Comparison of ENCODE assay signal across 20 cellular contexts in the genomic region with DNA sequence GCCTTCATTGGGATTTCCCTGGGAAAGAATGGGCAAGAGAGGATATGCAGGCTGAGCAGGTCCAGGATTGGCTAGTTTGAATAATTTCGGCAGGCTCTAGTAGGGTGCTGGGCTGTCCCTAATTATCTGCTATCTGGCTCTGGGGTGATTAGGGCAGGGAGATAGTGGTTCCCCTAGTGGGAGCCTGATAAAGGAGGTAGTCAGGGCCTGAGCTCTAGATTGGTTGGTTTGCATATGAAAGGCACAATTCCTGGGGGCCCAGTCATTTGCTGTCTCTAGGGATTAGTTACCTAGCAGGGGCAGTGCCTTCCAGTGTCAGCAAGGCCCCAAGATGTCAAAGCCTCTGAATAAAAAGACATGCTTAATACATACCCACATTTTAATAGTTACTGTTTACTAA.
"Had no signal": no experiment of that assay in that cellular context is flagged by ENCODE, and none has a peak within 500 bp of the region (broad histone marks: within the 10 kb centered on the region; RNA-seq: fewer than 3 reads in every experiment).

No MANE protein-coding gene starts in this region.

- H3K4me3 Mint-ChIP-seq: activated CD4-positive, alpha-beta T cell treated with anti-CD3 and anti-CD28 coated beads, Interleukin-2, amount 10 ng/mL, durations not matched to agents 7 days and 5 days; activated CD8-positive, alpha-beta T cell treated with anti-CD3 and anti-CD28 coated beads, Interleukin-2, amount 10 ng/mL, durations not matched to agents 7 days and 5 days; activated naive CD4-positive, alpha-beta T cell treated with anti-CD3 and anti-CD28 coated beads for 36 hours; activated T-cell treated with anti-CD3 and anti-CD28 coated beads, Interleukin-2, amount 50 U/mL, for 4 hours; central memory CD8-positive, alpha-beta T cell; stimulated activated effector memory CD8-positive, alpha-beta T cell treated with anti-CD3 and anti-CD28 coated beads, Interleukin-12 subunit alpha, Interleukin-12 subunit beta, amount 100 ng/mL, for 72 hours; T-helper 2 cell treated with Interferon-gamma antibody and Interleukin-4, amounts not matched to agents 5 μg/mL and 100 μg/mL, for 36 hours had no signal

- ATAC-seq: activated CD8-positive, alpha-beta T cell treated with anti-CD3 and anti-CD28 coated beads, Interleukin-2, amount 10 ng/mL, durations not matched to agents 7 days and 5 days; activated T-cell treated with anti-CD3 and anti-CD28 coated beads, Interleukin-2, amount 50 U/mL, for 4 hours; esophagus mucosa; gastroesophageal sphincter; heart right ventricle; left lung; stimulated activated effector memory CD8-positive, alpha-beta T cell treated with anti-CD3 and anti-CD28 coated beads, Interleukin-12 subunit alpha, Interleukin-12 subunit beta, amount 100 ng/mL, for 72 hours; upper lobe of right lung had no signal

- DNase-seq: activated CD4-positive, alpha-beta T cell treated with anti-CD3 and anti-CD28 coated beads, Interleukin-2, amount 10 ng/mL, durations not matched to agents 7 days and 5 days; activated CD4-positive, CD25-positive, alpha-beta regulatory T cell; activated CD8-positive, alpha-beta T cell treated with anti-CD3 and anti-CD28 coated beads, Interleukin-2, amount 10 ng/mL, durations not matched to agents 7 days and 5 days; activated naive CD4-positive, alpha-beta T cell treated with anti-CD3 and anti-CD28 coated beads for 36 hours; activated T-cell treated with anti-CD3 and anti-CD28 coated beads, Interleukin-2, amount 50 U/mL, for 4 hours; anterior cingulate cortex; effector CD4-positive, alpha-beta T cell; heart right ventricle; left lung; mammary epithelial cell; sigmoid colon; stimulated activated CD4-positive, alpha-beta T cell treated with anti-CD3 and anti-CD28 coated beads, Interleukin-4, amount 100 ng/mL, for 24 hours; testis; upper lobe of right lung had no signal

- H3K4me1 Mint-ChIP-seq: activated CD4-positive, alpha-beta T cell treated with anti-CD3 and anti-CD28 coated beads, Interleukin-2, amount 10 ng/mL, durations not matched to agents 7 days and 5 days; central memory CD8-positive, alpha-beta T cell; stimulated activated effector memory CD8-positive, alpha-beta T cell treated with anti-CD3 and anti-CD28 coated beads, Interleukin-12 subunit alpha, Interleukin-12 subunit beta, amount 100 ng/mL, for 72 hours had no signal

- H3K9me3 Mint-ChIP-seq: activated CD4-positive, alpha-beta T cell treated with anti-CD3 and anti-CD28 coated beads, Interleukin-2, amount 10 ng/mL, durations not matched to agents 7 days and 5 days; activated naive CD4-positive, alpha-beta T cell treated with anti-CD3 and anti-CD28 coated beads for 36 hours; T-helper 2 cell treated with Interferon-gamma antibody and Interleukin-4, amounts not matched to agents 5 μg/mL and 100 μg/mL, for 36 hours had no signal

- H3K36me3 ChIP-seq: gastroesophageal sphincter, heart right ventricle, left lung, sigmoid colon, upper lobe of right lung had no signal

- H3K4me3 ChIP-seq: coronary artery, gastroesophageal sphincter, heart right ventricle, left lung, sigmoid colon, testis, upper lobe of right lung had no signal

- H3K27me3 Mint-ChIP-seq: activated CD4-positive, alpha-beta T cell treated with anti-CD3 and anti-CD28 coated beads, Interleukin-2, amount 10 ng/mL, durations not matched to agents 7 days and 5 days; central memory CD8-positive, alpha-beta T cell had no signal

- H3K36me3 Mint-ChIP-seq: stimulated activated effector memory CD8-positive, alpha-beta T cell treated with anti-CD3 and anti-CD28 coated beads, Interleukin-12 subunit alpha, Interleukin-12 subunit beta, amount 100 ng/mL, for 72 hours had no signal

- H3K27ac Mint-ChIP-seq: activated CD4-positive, alpha-beta T cell treated with anti-CD3 and anti-CD28 coated beads, Interleukin-2, amount 10 ng/mL, durations not matched to agents 7 days and 5 days; activated CD8-positive, alpha-beta T cell treated with anti-CD3 and anti-CD28 coated beads, Interleukin-2, amount 10 ng/mL, durations not matched to agents 7 days and 5 days; activated naive CD4-positive, alpha-beta T cell treated with anti-CD3 and anti-CD28 coated beads for 36 hours; stimulated activated effector memory CD8-positive, alpha-beta T cell treated with anti-CD3 and anti-CD28 coated beads, Interleukin-12 subunit alpha, Interleukin-12 subunit beta, amount 100 ng/mL, for 72 hours; T-helper 2 cell treated with Interferon-gamma antibody and Interleukin-4, amounts not matched to agents 5 μg/mL and 100 μg/mL, for 36 hours had no signal

- H3K4me1 ChIP-seq: gastroesophageal sphincter, heart right ventricle, left lung, sigmoid colon, testis, upper lobe of right lung had no signal

- H3K27me3 ChIP-seq: gastroesophageal sphincter, heart right ventricle, left lung, sigmoid colon, testis, upper lobe of right lung had no signal

- H3K9me3 ChIP-seq: gastroesophageal sphincter, heart right ventricle, left lung, sigmoid colon, testis, upper lobe of right lung had no signal

- H3K27ac ChIP-seq: coronary artery, gastroesophageal sphincter, heart right ventricle, left lung, sigmoid colon, testis, upper lobe of right lung had no signal
